Comparison of ENCODE assay signal across 27 cellular contexts in genomic region chr11:64482588-64482987, GRCh38.
"Had no signal": no experiment of that assay in that cellular context is flagged by ENCODE, and none has a peak within 500 bp of the region (broad histone marks: within the 10 kb centered on the region; RNA-seq: fewer than 3 reads in every experiment).

No MANE protein-coding gene starts in this region.

- H3K9me3 Mint-ChIP-seq: endodermal cell; mesothelial cell of epicardium; natural killer cell treated with Interleukin-12 subunit alpha and Interleukin-12 subunit beta and Interleukin-15 and Interleukin-18, amount 100 ng/mL, for 72 hours; neural crest cell; stimulated activated naive CD8-positive, alpha-beta T cell treated with anti-CD3 and anti-CD28 coated beads, Interleukin-15, amount 100 ng/mL, for 72 hours had no signal

- H3K4me1 Mint-ChIP-seq: mesothelial cell of epicardium; stimulated activated naive CD8-positive, alpha-beta T cell treated with anti-CD3 and anti-CD28 coated beads, Interleukin-15, amount 100 ng/mL, for 72 hours had no signal

- H3K36me3 Mint-ChIP-seq: mesothelial cell of epicardium; natural killer cell treated with Interleukin-12 subunit alpha and Interleukin-12 subunit beta and Interleukin-15 and Interleukin-18, amount 100 ng/mL, for 72 hours had no signal

- H3K4me3 Mint-ChIP-seq: endodermal cell; mesothelial cell of epicardium; natural killer cell treated with Interleukin-12 subunit alpha and Interleukin-12 subunit beta and Interleukin-15 and Interleukin-18, amount 100 ng/mL, for 72 hours; neural crest cell; stimulated activated naive CD8-positive, alpha-beta T cell treated with anti-CD3 and anti-CD28 coated beads, Interleukin-15, amount 100 ng/mL, for 72 hours had no signal

- H3K27ac ChIP-seq: epithelial cell of prostate, gastrocnemius medialis, left lung, neutrophil, pancreas, right lobe of liver, thyroid gland, vagina had no signal

- H3K27ac Mint-ChIP-seq: endodermal cell; mesothelial cell of epicardium; natural killer cell treated with Interleukin-12 subunit alpha and Interleukin-12 subunit beta and Interleukin-15 and Interleukin-18, amount 100 ng/mL, for 72 hours; progenitor cell of endocrine pancreas; stimulated activated naive CD8-positive, alpha-beta T cell treated with anti-CD3 and anti-CD28 coated beads, Interleukin-15, amount 100 ng/mL, for 72 hours had no signal

- H3K27me3 ChIP-seq: neutrophil, right lobe of liver, thyroid gland, vagina had no signal

- DNase-seq: cortex of kidney; effector CD8-positive, alpha-beta T cell; endodermal cell; foreskin fibroblast; gastrocnemius medialis; head of caudate nucleus; left cardiac atrium; left lung; mesenchymal stem cell; pancreas; right lobe of liver; stimulated activated CD4-positive, alpha-beta T cell treated with anti-CD3 and anti-CD28 coated beads, Interleukin-12 subunit alpha, Interleukin-12 subunit beta, amount 100 ng/mL, for 4 hours; stimulated activated CD4-positive, alpha-beta T cell treated with anti-CD3 and anti-CD28 coated beads, Interleukin-1b, Interleukin-23, amount 100 ng/mL, for 48 hours; stimulated activated CD4-positive, alpha-beta T cell treated with anti-CD3 and anti-CD28 coated beads, Interleukin-4, amount 100 ng/mL, for 1 hour; stimulated activated CD8-positive, alpha-beta memory T cell treated with anti-CD3 and anti-CD28 coated beads, Interleukin-4, amount 100 ng/mL, for 48 hours; stimulated activated naive CD4-positive, alpha-beta T cell; stimulated activated naive CD8-positive, alpha-beta T cell treated with anti-CD3 and anti-CD28 coated beads, Interleukin-15, amount 100 ng/mL, for 72 hours; thyroid gland; trophoblast cell had no signal

- H3K4me3 ChIP-seq: gastrocnemius medialis, left lung, pancreas, right lobe of liver, smooth muscle cell, thyroid gland, vagina had no signal
